ENCODE assay signal across 8 cellular contexts in the genomic region with DNA sequence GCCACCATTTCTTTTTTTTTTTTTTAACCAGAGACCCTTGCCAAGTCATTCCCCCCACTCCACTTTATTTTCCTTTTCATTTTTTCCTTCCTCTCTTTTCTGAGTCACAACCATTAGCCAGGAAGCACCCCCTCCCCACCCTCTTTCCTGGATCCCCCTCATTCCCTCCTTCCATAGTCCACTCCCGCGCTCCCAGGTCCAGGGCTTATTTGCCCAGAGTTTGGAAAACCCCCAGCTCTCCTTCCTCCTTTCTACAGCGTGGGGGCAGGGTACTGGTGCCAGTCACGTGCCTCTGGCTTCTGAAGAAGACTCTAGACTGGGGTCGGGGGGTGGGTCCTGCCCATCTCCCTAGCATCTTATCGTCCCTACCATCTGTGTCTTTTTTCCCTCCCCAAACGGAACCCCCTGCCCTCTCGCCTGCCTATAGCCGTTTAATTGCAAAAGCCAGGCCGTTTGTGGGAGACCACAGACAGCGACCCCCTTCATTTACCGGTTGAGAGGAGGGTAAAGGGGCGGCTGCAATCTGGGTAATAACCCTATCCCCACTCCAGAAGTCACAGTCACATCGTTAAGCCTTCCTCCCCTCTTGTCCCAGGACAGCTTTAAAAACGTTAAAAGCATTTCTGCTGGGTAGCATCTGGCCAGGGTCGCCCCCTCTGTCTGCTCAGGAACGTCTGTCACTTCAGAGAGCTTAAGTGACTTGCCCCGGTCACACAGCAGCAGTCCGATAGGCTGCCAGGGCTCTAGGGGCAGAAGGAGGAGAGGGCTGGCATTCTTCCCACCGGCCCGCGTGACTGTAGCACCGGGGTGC. TPM values are rescaled to one million over a fixed set of nuclear protein-coding genes. Genes with fewer than 3 reads are reported as not detected.
DNase-seq lines count a peak whose midpoint lies in the region; ATAC-seq and TF ChIP-seq lines count a peak whose summit lies in the region.

No MANE protein-coding gene starts in this region.

- H3K27me3 ChIP-seq in dorsolateral prefrontal cortex (no peaks in the 10 kb centered on the region), mucosa of rectum (ENCODE audit: control insufficient read depth in 2 of 2, insufficient read depth in 2 of 2, low read length in 2 of 2) (no peaks in the 10 kb centered on the region)

- H3K4me1 ChIP-seq in mucosa of rectum (ENCODE audit: control insufficient read depth in 2 of 2, insufficient read depth in 2 of 2, low read length in 2 of 2), result peaks cover 31 to 34% of the 10 kb centered on the region in 2 donors

- peaks cover 21 to 25% of the 10 kb centered on the region in 2 donors for H3K36me3 ChIP-seq in mucosa of rectum (ENCODE audit: control insufficient read depth in 2 of 2, insufficient read depth in 2 of 2, low read length in 2 of 2)

- no peak for TF ChIP-seq CTCF in dorsolateral prefrontal cortex (IDR thresholded peaks at IDR 0.05 in 54 of 56, conservative IDR thresholded peaks at IDR 0.05 in 2 of 56; ENCODE audit: low read depth in 1 of 56, partially characterized antibody in 56 of 56)

- H3K4me3 ChIP-seq in dorsolateral prefrontal cortex (peak overlapping the region; percentile 50 to 100 (median 99)), mucosa of rectum (ENCODE audit: low read length in 2 of 2) (peak overlapping the region; percentile 60 to 74)

- H3K9ac ChIP-seq in mucosa of rectum (ENCODE audit: low read depth in 1 of 2, low read length in 2 of 2), result peak overlapping the region; percentile 48 to 52

- H3K9me3 ChIP-seq in mucosa of rectum (ENCODE audit: control insufficient read depth in 2 of 2, low read length in 2 of 2), result no peaks in the 10 kb centered on the region

- intact Hi-C loops in dorsolateral prefrontal cortex (cut with DNase I), result loop anchor here in 1 of 2 donors (10.0 kb wide), 1 partner anchor 133 kb away; a partner anchor contains a TSS

- H3K27ac ChIP-seq in dorsolateral prefrontal cortex (peak overlapping the region in 55 of 59 donors; percentile 1 to 97 (median 72)), mucosa of rectum (ENCODE audit: low read depth in 2 of 2, low read length in 2 of 2) (peak overlapping the region; percentile 6 to 68)

- ATAC-seq in HG02938 (IDR thresholded peaks at IDR 0.05; ENCODE audit: unreplicated experiment), result no peak
- ATAC-seq in GM19035 (IDR thresholded peaks at IDR 0.05; ENCODE audit: unreplicated experiment), result no peak

- DNase-seq in NCI-H1105 treated with DMSO at 0.1 percent for 48 hours (lab: John Stamatoyannopoulos, UW) (peak; percentile 59), NCI-H1105 (lab: John Stamatoyannopoulos, UW) (no peak), HuH-7.5 (ENCODE audit: low spot score) (peak; percentile 49), RPMI8226 (peak; percentile 91), dorsolateral prefrontal cortex (peak in 1 of 10 donors; percentile 51)

RNA-seq across cellular contexts. Expression of a gene that starts 1.0 kb away (rescaled TPM):
- total RNA-seq in dorsolateral prefrontal cortex, result 100 to 1,000 TPM; 148 to 544 (median 264) TPM

RNA-seq across cellular contexts. Expression of a gene that starts 3.9 kb away (rescaled TPM):
- total RNA-seq in dorsolateral prefrontal cortex, result 100 to 1,000 TPM in 8 of 120 experiments, 10 to 100 TPM in 112; 51.3 to 110 (median 81.3) TPM

RNA-seq across cellular contexts. Expression of a gene that starts 8.2 kb away (rescaled TPM):
- total RNA-seq in dorsolateral prefrontal cortex, result 100 to 1,000 TPM in 46 of 120 experiments, 10 to 100 TPM in 74; 61.4 to 130 (median 95.7) TPM

RNA-seq across cellular contexts. Expression of a gene that starts 18.4 kb away (rescaled TPM):
- 1 to 10 TPM in 12 of 120 experiments, under 1 TPM in 19, not detected in 89; 0.32 to 2.1 (median 0.88) TPM for total RNA-seq in dorsolateral prefrontal cortex

RNA-seq across cellular contexts. Expression of a gene that starts 19.6 kb away (rescaled TPM):
- 10 to 100 TPM; 11.9 to 33.8 (median 19.3) TPM for total RNA-seq in dorsolateral prefrontal cortex
